In genomic region chr14:106694638-106695393, GRCh38 we compare ENCODE assay signal across 9 cellular contexts.
DNase-seq lines count a peak whose midpoint lies in the region; ATAC-seq and TF ChIP-seq lines count a peak whose summit lies in the region.
"Had no signal": no experiment of that assay in that cellular context is flagged by ENCODE, and none has a peak within 500 bp of the region (broad histone marks: within the 10 kb centered on the region; RNA-seq: fewer than 3 reads in every experiment).

No MANE protein-coding gene starts in this region.

- POLR2A ChIA-PET in CD4-positive, alpha-beta T cell (lab: Charles Lee): no interaction called here
- POLR2A ChIA-PET in HEK293 (lab: Yijun Ruan, JAX): no interaction called here

- peak; percentile 72 for ATAC-seq in CD4-positive, alpha-beta T cell (ENCODE audit: poor library complexity)
- no peak for ATAC-seq in HG02852 (IDR thresholded peaks at IDR 0.05; ENCODE audit: unreplicated experiment)

- H3K4me1 Mint-ChIP-seq in CD4-positive, alpha-beta T cell (ENCODE audit: low read depth): peaks cover 27% of the 10 kb centered on the region
- H3K4me1 Mint-ChIP-seq: neural crest cell had no signal

- no peak overlapping the region for H3K27ac Mint-ChIP-seq in CD4-positive, alpha-beta T cell

- H3K27me3 Mint-ChIP-seq in CD4-positive, alpha-beta T cell: no peaks in the 10 kb centered on the region

- no peaks in the 10 kb centered on the region for H3K4me1 ChIP-seq in HEK293 (ENCODE audit: control insufficient read depth, insufficient read depth, low read length)

- H3K27ac ChIP-seq in CD4-positive, alpha-beta T cell (ENCODE audit: low read depth, low read length): no peak overlapping the region
- H3K27ac ChIP-seq in HEK293 (ENCODE audit: extremely low read depth, low read depth, low read length): no peak overlapping the region

- no peaks in the 10 kb centered on the region for H3K9me3 ChIP-seq in CD4-positive, alpha-beta T cell (ENCODE audit: control insufficient read depth, low read length)
- no peaks in the 10 kb centered on the region; the same call in 1 of the 2 replicates for H3K9me3 ChIP-seq in HEK293 (ENCODE audit: control insufficient read depth, insufficient read depth, low read depth, low read length)

- no peaks in the 10 kb centered on the region for H3K27me3 ChIP-seq in CD4-positive, alpha-beta T cell (ENCODE audit: control insufficient read depth, insufficient read depth, low read length)

- no peaks in the 10 kb centered on the region for H3K36me3 Mint-ChIP-seq in CD4-positive, alpha-beta T cell (ENCODE audit: low read depth)

- DNase-seq in CD4-positive, alpha-beta T cell: peak in 9 of 10 experiments; percentile 36 to 71 (median 56)
- DNase-seq in T-helper 1 cell: peak; percentile 30 to 60 (median 56)
- peak; percentile 63 for DNase-seq in activated naive CD8-positive, alpha-beta T cell treated with anti-CD3 and anti-CD28 coated beads, Interleukin-2, amount 50 U/mL, for 16 hours (ENCODE audit: low read depth, low spot score)
- DNase-seq in stimulated activated CD8-positive, alpha-beta memory T cell treated with anti-CD3 and anti-CD28 coated beads, Interleukin-15, amount 100 ng/mL, for 4 hours (ENCODE audit: low read depth in 2 of 2): peak; percentile 18 to 32
- DNase-seq in HT-29 (ENCODE audit: low spot score): no peak
- DNase-seq in epidermal melanocyte (ENCODE audit: insufficient read length, low spot score): no peak

- intact Hi-C loops in CD4-positive, alpha-beta T cell (cut with DNase I, micrococcal nuclease): loop anchor here in 1 of 2 experiments (2.0 kb wide), 1 partner anchor 46 kb away; no protein-coding TSS in a partner anchor

- no peaks in the 10 kb centered on the region for H3K36me3 ChIP-seq in HEK293 (ENCODE audit: control insufficient read depth in 2 of 2, insufficient read depth in 1 of 2, low read length in 2 of 2)

- peak; percentile 15 for TF ChIP-seq CTCF in CD4-positive, alpha-beta T cell (IDR thresholded peaks at IDR 0.05)
- TF ChIP-seq CTCF in HEK293 (tag by site-specific recombination; IDR thresholded peaks at IDR 0.05): no peak

- H3K4me3 Mint-ChIP-seq in CD4-positive, alpha-beta T cell: peak overlapping the region; percentile 56
- H3K4me3 Mint-ChIP-seq: neural crest cell had no signal

- no peaks in the 10 kb centered on the region for H3K9me3 Mint-ChIP-seq in CD4-positive, alpha-beta T cell

- H3K4me3 ChIP-seq in HEK293 (ENCODE audit: low read depth, low read length): no peak overlapping the region

- CTCF ChIA-PET in CD4-positive, alpha-beta T cell (lab: Charles Lee): interaction anchor here (0.9 kb wide), 1 partner anchor 24 kb away, joined by 4 read pairs; no protein-coding TSS in a partner anchor
- CTCF ChIA-PET in HEK293 (lab: Yijun Ruan, JAX): interaction anchor here (0.7 to 1.2 kb wide), 3 partner anchors 60 to 241 kb away, joined by 3 read pairs; no protein-coding TSS in a partner anchor

TF ChIP-seq in HEK293, 187 proteins besides CTCF, POLR2A, EP300 and RAD21:
- no peak for TF ChIP-seq ZNF391 (tag by site-specific recombination; IDR thresholded peaks at IDR 0.05; ENCODE audit: borderline replicate concordance, low read depth)
- peak; percentile 49 for TF ChIP-seq SCRT2 (tag by site-specific recombination; IDR thresholded peaks at IDR 0.05)
- TF ChIP-seq ZIC2 (tag by site-specific recombination; IDR thresholded peaks at IDR 0.05): peak; percentile 52

Comparison
In these comparisons a context has a peak if more than half of its experiments do, and no peak if none do; other contexts are left out.
1. DNase-seq: peak in CD4-positive, alpha-beta T cell (9 of 10), T-helper 1 cell (5 of 5), activated naive CD8-positive, alpha-beta T cell treated with anti-CD3 and anti-CD28 coated beads, Interleukin-2, amount 50 U/mL, for 16 hours (single experiment) and stimulated activated CD8-positive, alpha-beta memory T cell treated with anti-CD3 and anti-CD28 coated beads, Interleukin-15, amount 100 ng/mL, for 4 hours (2 of 2); none in HT-29 (single experiment) and epidermal melanocyte (single experiment).